9 cellular contexts compared by ENCODE assay signal in the genomic region with DNA sequence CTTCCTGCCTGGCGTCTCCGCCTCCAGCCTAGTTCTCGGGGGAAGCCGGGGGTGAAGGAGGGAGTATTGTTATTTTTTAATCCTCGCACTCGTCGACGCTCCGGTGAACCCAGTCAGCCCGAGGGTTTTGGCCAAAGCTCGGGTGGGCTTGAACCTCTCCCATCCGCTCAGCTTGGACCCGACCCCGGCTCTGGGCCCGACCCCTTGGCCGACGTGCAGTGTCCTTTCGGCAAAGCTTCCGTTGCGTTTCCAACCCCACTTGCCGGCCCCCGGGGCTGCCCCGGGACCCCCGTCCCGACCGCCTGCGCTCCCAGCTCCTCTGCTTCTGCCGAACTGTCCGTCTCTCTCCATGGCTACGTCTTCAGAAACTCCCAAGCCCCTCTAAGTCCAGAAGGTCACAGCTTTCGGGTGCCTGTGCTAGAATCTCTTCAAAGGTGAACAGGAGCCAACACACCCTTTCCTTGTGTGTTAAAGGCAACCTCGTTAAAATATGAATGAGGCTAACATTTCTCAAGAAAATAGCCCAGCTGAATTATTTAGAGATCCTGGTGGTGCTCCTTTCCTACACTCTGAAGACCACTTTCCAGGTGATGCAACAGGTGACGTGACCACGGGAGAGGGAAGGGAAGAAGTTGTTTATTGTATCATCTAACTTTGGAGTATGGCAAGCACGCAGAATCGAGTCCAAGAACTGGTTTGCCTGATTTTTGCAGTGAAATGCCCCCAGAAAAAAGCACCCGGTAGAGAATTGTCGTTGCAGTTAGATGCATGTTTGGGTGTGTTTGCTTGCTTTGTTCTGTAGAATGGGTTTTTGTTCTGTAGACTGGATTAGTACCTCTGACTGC. TPM values are rescaled to one million over a fixed set of nuclear protein-coding genes. Genes with fewer than 3 reads are reported as not detected.
DNase-seq lines count a peak whose midpoint lies in the region; ATAC-seq, FAIRE-seq and TF ChIP-seq lines count a peak whose summit lies in the region.
"Had no signal": no experiment of that assay in that cellular context is flagged by ENCODE, and none has a peak within 500 bp of the region (broad histone marks: within the 10 kb centered on the region; RNA-seq: fewer than 3 reads in every experiment).

No MANE protein-coding gene starts in this region.

- FAIRE-seq in frontal cortex (lab: Jason Lieb, UNC): no peak

- no peak for TF ChIP-seq POLR2A in tibial nerve (IDR thresholded peaks at IDR 0.05)

- TF ChIP-seq CTCF in CD4-positive, alpha-beta T cell (IDR thresholded peaks at IDR 0.05): no peak
- TF ChIP-seq CTCF in tibial nerve (IDR thresholded peaks at IDR 0.05): no peak

- H3K4me1 ChIP-seq in tibial nerve: peaks cover 0 to 46% (median 15%) of the 10 kb centered on the region in 4 donors

- no peaks in the 10 kb centered on the region for H3K9me3 ChIP-seq in CD4-positive, alpha-beta T cell (ENCODE audit: control insufficient read depth, low read length)
- no peaks in the 10 kb centered on the region for H3K9me3 ChIP-seq in tibial nerve

- H3K27ac ChIP-seq in CD4-positive, alpha-beta T cell (ENCODE audit: low read depth, low read length): peak overlapping the region; percentile 53
- H3K27ac ChIP-seq in angular gyrus (ENCODE audit: low read depth, low read length) (peak overlapping the region; percentile 71), tibial nerve (peak overlapping the region; percentile 93 to 97 (median 96))

- H3K27me3 ChIP-seq in CD4-positive, alpha-beta T cell (ENCODE audit: control insufficient read depth, insufficient read depth, low read length): no peaks in the 10 kb centered on the region
- H3K27me3 ChIP-seq in tibial nerve: no peaks in the 10 kb centered on the region

- no peak overlapping the region for H3K27ac Mint-ChIP-seq in CD4-positive, alpha-beta T cell

- H3K36me3 Mint-ChIP-seq in CD4-positive, alpha-beta T cell (ENCODE audit: low read depth): peaks cover 17% of the 10 kb centered on the region

- WGBS in tibial nerve, 2 donors: 0 to 2% methylated on average over 33 to 36 of the region's 38 CpGs

- no peaks in the 10 kb centered on the region for H3K9me3 Mint-ChIP-seq in CD4-positive, alpha-beta T cell
- H3K9me3 Mint-ChIP-seq: naive thymus-derived CD8-positive, alpha-beta T cell had no signal

- ATAC-seq in CD4-positive, alpha-beta T cell (ENCODE audit: poor library complexity): no peak
- ATAC-seq in HG03460 (IDR thresholded peaks at IDR 0.05; ENCODE audit: unreplicated experiment): peak; percentile 0

- CTCF ChIA-PET in CD4-positive, alpha-beta T cell (lab: Charles Lee): interaction anchor here (0.9 to 1.6 kb wide), 3 partner anchors 12 to 201 kb away, joined by 3 to 4 read pairs (median 4); no protein-coding TSS in a partner anchor

- H3K4me1 Mint-ChIP-seq in CD4-positive, alpha-beta T cell (ENCODE audit: low read depth): peaks cover 29% of the 10 kb centered on the region

- H3K4me3 Mint-ChIP-seq in CD4-positive, alpha-beta T cell: no peak overlapping the region

- peaks cover 0 to 8% (median 0%) of the 10 kb centered on the region in 3 donors for H3K36me3 ChIP-seq in tibial nerve

- POLR2A ChIA-PET in CD4-positive, alpha-beta T cell (lab: Charles Lee): interaction anchor here (0.7 to 2.8 kb wide), 8 partner anchors 77 to 1399 kb away, joined by 3 to 39 read pairs (median 4); a partner anchor contains a TSS

- intact Hi-C loops in CD4-positive, alpha-beta T cell (cut with DNase I, micrococcal nuclease): loop anchor here (1.0 to 10.0 kb wide), 10 partner anchors 184 to 1911 kb away; a partner anchor contains a TSS

- TF ChIP-seq EP300 in tibial nerve (IDR thresholded peaks at IDR 0.05): no peak

- DNase-seq in CD4-positive, alpha-beta T cell: peak in 3 of 10 experiments; percentile 3 to 9 (median 6)
- DNase-seq in kidney tubule cell (ENCODE audit: low spot score) (peak; percentile 30), tibial nerve (ENCODE audit: low spot score in 2 of 2) (no peak), GOT3 (lab: John Stamatoyannopoulos, UW) (no peak), frontal cortex (ENCODE audit: low spot score in 2 of 2) (no peak), NCI-H187 (lab: John Stamatoyannopoulos, UW) (no peak)

- H3K4me3 ChIP-seq in tibial nerve: peak overlapping the region; percentile 75 to 98 (median 94)

- H3K27me3 Mint-ChIP-seq in CD4-positive, alpha-beta T cell: no peaks in the 10 kb centered on the region
- H3K27me3 Mint-ChIP-seq: naive thymus-derived CD8-positive, alpha-beta T cell had no signal

RNA-seq across cellular contexts. Expression of a gene that starts 0.7 kb away (rescaled TPM):
- total RNA-seq in CD4-positive, alpha-beta T cell: 10 to 100 TPM; 12.9 to 13.7 TPM
- total RNA-seq in tibial nerve (10 to 100 TPM; 18.8 to 25.5 (median 23.1) TPM), frontal cortex (37.9 TPM)
